1 cellular context compared by ENCODE assay signal in the genomic region with DNA sequence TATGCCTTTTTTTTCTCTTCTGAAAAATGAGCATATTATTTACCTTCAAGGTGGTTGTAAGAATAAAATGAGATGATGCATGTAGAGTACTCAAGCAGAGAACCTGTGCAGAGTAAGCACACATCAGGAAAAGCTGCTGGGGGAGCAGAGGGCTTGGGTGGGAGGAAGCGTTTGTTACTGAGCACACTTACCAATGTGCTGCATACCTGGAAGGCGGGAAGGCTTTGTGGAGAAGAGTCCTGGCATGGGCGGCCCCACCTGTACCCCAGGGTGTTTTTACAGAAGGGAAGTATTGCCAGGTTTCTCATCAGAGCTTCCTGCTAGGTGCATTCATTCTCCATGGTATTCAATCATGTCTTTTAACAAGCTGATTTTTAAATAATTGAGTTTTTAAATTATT.
TF ChIP-seq lines count a peak whose summit lies in the region.

No MANE protein-coding gene starts in this region.

TF ChIP-seq in K562, 482 proteins besides CTCF, POLR2A, EP300 and RAD21:
- TF ChIP-seq ESRRA (IDR thresholded peaks at IDR 0.05; ENCODE audit: borderline replicate concordance, low read depth) (peak; percentile 55; the same call in 1 of the 2 replicates), L3MBTL2 (IDR thresholded peaks at IDR 0.05) (no peak)
